8 cellular contexts compared by ENCODE assay signal in the genomic region with DNA sequence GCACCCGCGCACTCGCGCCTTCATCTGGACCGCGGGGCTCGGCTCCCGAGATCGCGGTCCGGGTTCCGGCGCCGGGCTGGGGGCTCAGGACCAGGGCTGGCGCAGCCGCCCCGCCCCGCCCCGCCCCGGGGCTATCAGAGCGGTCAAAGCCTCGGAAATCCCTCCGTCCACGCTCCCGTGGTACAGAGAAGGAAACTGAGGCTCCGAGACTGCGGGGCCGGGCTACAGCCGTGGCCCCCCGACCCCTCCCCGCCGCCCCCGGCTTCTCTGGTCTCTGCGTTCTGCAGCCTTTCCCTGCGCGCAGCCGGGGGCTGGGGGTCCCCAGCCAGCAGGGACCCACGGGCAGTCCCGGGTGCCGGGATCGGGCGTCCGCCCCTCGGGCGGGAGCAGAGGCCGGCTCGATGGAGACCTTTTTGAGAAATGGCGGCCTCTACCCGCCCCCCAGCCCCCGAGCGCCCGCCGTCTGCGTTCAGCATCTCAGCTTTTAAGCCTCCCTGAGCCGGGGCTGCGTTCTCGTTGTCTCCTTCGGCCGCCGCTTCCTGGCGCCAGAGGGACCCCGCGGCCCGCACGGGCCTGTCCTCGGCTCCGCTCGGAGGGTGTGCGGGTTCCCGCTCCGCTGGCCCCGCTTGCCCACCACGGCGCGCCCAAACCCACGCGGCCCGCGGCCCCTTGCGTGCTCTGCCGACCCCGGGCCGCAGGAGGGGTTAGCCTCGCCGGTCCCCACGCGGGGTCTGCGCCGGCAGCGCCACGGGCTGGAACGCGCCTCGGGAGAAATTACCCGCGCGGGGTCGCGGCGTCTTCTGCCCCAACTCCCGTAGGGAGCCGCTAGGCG. TPM values are rescaled to one million over a fixed set of nuclear protein-coding genes. Genes with fewer than 3 reads are reported as not detected.
DNase-seq lines count a peak whose midpoint lies in the region; ATAC-seq and TF ChIP-seq lines count a peak whose summit lies in the region.

No MANE protein-coding gene starts in this region.

- intact Hi-C loops in activated CD4-positive, alpha-beta memory T cell treated with anti-CD3 and anti-CD28 coated beads for 36 hours (cut with micrococcal nuclease): loop anchor here (5.0 kb wide), 1 partner anchor 99 kb away; no protein-coding TSS in a partner anchor
- intact Hi-C loops in posterior cingulate gyrus (cut with DNase I): no loop called here

- TF ChIP-seq CTCF in AG04449 (IDR thresholded peaks at IDR 0.05; ENCODE audit: insufficient read depth, low read length, missing control alignments) (peak; percentile 84), foreskin fibroblast (IDR thresholded peaks at IDR 0.05; ENCODE audit: low read depth, low read length) (peak; percentile 58)

- DNase-seq in AG04449 (ENCODE audit: low read depth, low spot score) (no peak), HPDE6-E6E7 (ENCODE audit: extremely low spot score) (peak; percentile 43), foreskin fibroblast (peak; percentile 48 to 85), posterior cingulate gyrus (peak in 9 of 10 donors; percentile 47 to 96 (median 67)), SKM-1 treated with dmso at 0.1 percent for 144 hours (lab: John Stamatoyannopoulos, UW; ENCODE audit: unreplicated experiment) (no peak), NCI-H2029 treated with DMSO at 0.1 percent for 48 hours (lab: John Stamatoyannopoulos, UW) (no peak)
- peak; percentile 58 for DNase-seq in activated CD4-positive, alpha-beta memory T cell treated with anti-CD3 and anti-CD28 coated beads for 36 hours

- peaks cover 11% of the 10 kb centered on the region for H3K4me1 Mint-ChIP-seq in activated CD4-positive, alpha-beta memory T cell treated with anti-CD3 and anti-CD28 coated beads for 36 hours (ENCODE audit: low read depth)

- POLR2A ChIA-PET in AG04449 (lab: Yijun Ruan, JAX): interaction anchor here (0.6 kb wide), 1 partner anchor 20 kb away, joined by 3 read pairs; no protein-coding TSS in a partner anchor
- POLR2A ChIA-PET in activated CD4-positive, alpha-beta memory T cell treated with anti-CD3 and anti-CD28 coated beads for 36 hours (lab: Charles Lee): interaction anchor here (1.4 kb wide), 1 partner anchor 23 kb away, joined by 4 read pairs; no protein-coding TSS in a partner anchor

- H3K27me3 Mint-ChIP-seq in activated CD4-positive, alpha-beta memory T cell treated with anti-CD3 and anti-CD28 coated beads for 36 hours: peaks cover 61% of the 10 kb centered on the region

- CTCF ChIA-PET in AG04449 (lab: Yijun Ruan, JAX): interaction anchor here (0.6 to 2.3 kb wide), 13 partner anchors 10 to 515 kb away, joined by 3 to 12 read pairs (median 3); no protein-coding TSS in a partner anchor
- CTCF ChIA-PET in activated CD4-positive, alpha-beta memory T cell treated with anti-CD3 and anti-CD28 coated beads for 36 hours (lab: Charles Lee): interaction anchor here (0.7 to 2.2 kb wide), 3 partner anchors 98 to 492 kb away, joined by 3 to 9 read pairs (median 3); no protein-coding TSS in a partner anchor

- no peak overlapping the region for H3K4me3 Mint-ChIP-seq in activated CD4-positive, alpha-beta memory T cell treated with anti-CD3 and anti-CD28 coated beads for 36 hours

- H3K36me3 Mint-ChIP-seq in activated CD4-positive, alpha-beta memory T cell treated with anti-CD3 and anti-CD28 coated beads for 36 hours: no peaks in the 10 kb centered on the region

- H3K4me3 ChIP-seq in AG04449 (ENCODE audit: low read depth, low read length) (peak overlapping the region; percentile 32), foreskin fibroblast (ENCODE audit: low read depth in 1 of 2, low read length in 2 of 2) (peak overlapping the region; percentile 32 to 33)

- H3K9me3 Mint-ChIP-seq in activated CD4-positive, alpha-beta memory T cell treated with anti-CD3 and anti-CD28 coated beads for 36 hours: no peaks in the 10 kb centered on the region

- no peak overlapping the region for H3K27ac Mint-ChIP-seq in activated CD4-positive, alpha-beta memory T cell treated with anti-CD3 and anti-CD28 coated beads for 36 hours

- ATAC-seq in HG03139 (IDR thresholded peaks at IDR 0.05; ENCODE audit: unreplicated experiment): no peak

RNA-seq across cellular contexts. Expression of gene NPTX1, which starts 1.5 kb away (rescaled TPM):
- 1 to 10 TPM; 1.2 to 1.4 TPM for total RNA-seq in activated CD4-positive, alpha-beta memory T cell treated with anti-CD3 and anti-CD28 coated beads for 36 hours

Comparison
In these comparisons a context has a peak if more than half of its experiments do, and no peak if none do; other contexts are left out.
1. DNase-seq: peak in HPDE6-E6E7 (single experiment), activated CD4-positive, alpha-beta memory T cell treated with anti-CD3 and anti-CD28 coated beads for 36 hours (single experiment), foreskin fibroblast (2 of 2) and posterior cingulate gyrus (9 of 10); none in AG04449 (single experiment), SKM-1 treated with dmso at 0.1 percent for 144 hours (single experiment) and NCI-H2029 treated with DMSO at 0.1 percent for 48 hours (single experiment).